11 cellular contexts compared by ENCODE assay signal in the genomic region with DNA sequence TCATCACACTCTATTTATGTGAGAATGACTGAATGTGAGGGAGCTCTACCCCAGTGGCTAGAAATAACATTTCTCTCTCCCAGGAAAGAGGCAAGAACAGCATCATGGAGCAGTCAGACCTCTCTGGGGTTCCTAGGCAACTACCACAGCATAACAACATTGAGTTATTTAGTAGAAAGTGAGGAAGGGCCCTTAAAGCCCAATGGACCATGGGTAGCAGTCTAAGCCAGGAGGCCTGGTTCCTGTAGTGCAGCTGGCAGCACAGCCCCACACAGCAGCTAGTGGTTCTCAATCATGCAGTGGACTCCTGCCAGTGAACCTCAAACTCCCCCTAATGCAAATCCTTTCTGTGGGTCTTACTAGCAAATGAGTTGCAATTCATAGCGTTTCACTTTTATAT. TPM values are rescaled to one million over a fixed set of nuclear protein-coding genes. Genes with fewer than 3 reads are reported as not detected.
DNase-seq lines count a peak whose midpoint lies in the region; ATAC-seq and TF ChIP-seq lines count a peak whose summit lies in the region.
"Had no signal": no experiment of that assay in that cellular context is flagged by ENCODE, and none has a peak within 500 bp of the region (broad histone marks: within the 10 kb centered on the region; RNA-seq: fewer than 3 reads in every experiment).

No MANE protein-coding gene starts in this region.

- TF ChIP-seq CTCF in lower leg skin (IDR thresholded peaks at IDR 0.05), result no peak

- H3K27ac Mint-ChIP-seq in activated naive CD4-positive, alpha-beta T cell treated with anti-CD3 and anti-CD28 coated beads, Interleukin-2, amount 50 U/mL, for 72 hours, result peak overlapping the region; percentile 66 to 75

- no peaks in the 10 kb centered on the region for H3K9me3 Mint-ChIP-seq in activated naive CD4-positive, alpha-beta T cell treated with anti-CD3 and anti-CD28 coated beads, Interleukin-2, amount 50 U/mL, for 72 hours

- 75 to 85% methylated on average over 1 of the region's 1 CpG for WGBS in lower leg skin, 2 donors

- intact Hi-C loops in left colon (cut with DNase I, micrococcal nuclease) (no loop called here), lower leg skin (cut with DNase I; ENCODE audit: low total_unique reads) (no loop called here), posterior vena cava (cut with DNase I) (no loop called here)

- H3K4me3 ChIP-seq in lower leg skin (ENCODE audit: low read depth, poor library complexity, severe bottlenecking), result no peak overlapping the region
- H3K4me3 ChIP-seq: left lung, prostate gland had no signal

- peaks cover 0 to 16% of the 10 kb centered on the region in 2 donors for H3K36me3 Mint-ChIP-seq in activated naive CD4-positive, alpha-beta T cell treated with anti-CD3 and anti-CD28 coated beads, Interleukin-2, amount 50 U/mL, for 72 hours

- no peak for TF ChIP-seq POLR2A in lower leg skin (IDR thresholded peaks at IDR 0.05)

- peak; percentile 34 for DNase-seq in DMS53 (lab: John Stamatoyannopoulos, UW)
- DNase-seq in DMS53 treated with DMSO at 0.1 percent for 48 hours (lab: John Stamatoyannopoulos, UW; ENCODE audit: unreplicated experiment), result no peak
- DNase-seq in MV-4-11 (lab: John Stamatoyannopoulos, UW), result peak; percentile 50
- peak in 1 of 2 donors; percentile 30 for DNase-seq in activated naive CD4-positive, alpha-beta T cell treated with anti-CD3 and anti-CD28 coated beads, Interleukin-2, amount 50 U/mL, for 72 hours (ENCODE audit: low spot score in 2 of 2)
- DNase-seq in stimulated activated CD4-positive, alpha-beta T cell treated with anti-CD3 and anti-CD28 coated beads, Interleukin-2, amount 100 ng/mL, for 48 hours, result peak; percentile 11
- DNase-seq in left colon, result no peak
- no peak for DNase-seq in lower leg skin (ENCODE audit: low spot score in 2 of 2)
- no peak for DNase-seq in posterior vena cava (ENCODE audit: low spot score)
- DNase-seq: left lung, NCI-H146 had no signal

- peak; percentile 83 to 84 for ATAC-seq in activated naive CD4-positive, alpha-beta T cell treated with anti-CD3 and anti-CD28 coated beads, Interleukin-2, amount 50 U/mL, for 72 hours
- no peak for ATAC-seq in left colon
- ATAC-seq: left lung had no signal

RNA-seq across cellular contexts. Expression of a gene that starts 55.3 kb away (rescaled TPM):
- total RNA-seq in activated naive CD4-positive, alpha-beta T cell treated with anti-CD3 and anti-CD28 coated beads, Interleukin-2, amount 50 U/mL, for 72 hours, result 10 to 100 TPM in 1 of 2 donors, 1 to 10 TPM in 1; 3.2 to 31.2 TPM
- total RNA-seq in left colon (1 to 10 TPM; 3.0 to 5.0 TPM), lower leg skin (1 to 10 TPM in 3 of 4 donors, under 1 TPM in 1; 0.49 to 2.8 (median 1.8) TPM), posterior vena cava (1 to 10 TPM; 4.8 to 6.1 TPM)

Comparison
In these comparisons a context has a peak if more than half of its experiments do, and no peak if none do; other contexts are left out.
1. DNase-seq: peak in DMS53 (single experiment), MV-4-11 (single experiment) and stimulated activated CD4-positive, alpha-beta T cell treated with anti-CD3 and anti-CD28 coated beads, Interleukin-2, amount 100 ng/mL, for 48 hours (2 of 2); none in DMS53 treated with DMSO at 0.1 percent for 48 hours (single experiment), left colon (0 of 2), lower leg skin (0 of 2) and posterior vena cava (single experiment).